9 cellular contexts compared by ENCODE assay signal in the genomic region with DNA sequence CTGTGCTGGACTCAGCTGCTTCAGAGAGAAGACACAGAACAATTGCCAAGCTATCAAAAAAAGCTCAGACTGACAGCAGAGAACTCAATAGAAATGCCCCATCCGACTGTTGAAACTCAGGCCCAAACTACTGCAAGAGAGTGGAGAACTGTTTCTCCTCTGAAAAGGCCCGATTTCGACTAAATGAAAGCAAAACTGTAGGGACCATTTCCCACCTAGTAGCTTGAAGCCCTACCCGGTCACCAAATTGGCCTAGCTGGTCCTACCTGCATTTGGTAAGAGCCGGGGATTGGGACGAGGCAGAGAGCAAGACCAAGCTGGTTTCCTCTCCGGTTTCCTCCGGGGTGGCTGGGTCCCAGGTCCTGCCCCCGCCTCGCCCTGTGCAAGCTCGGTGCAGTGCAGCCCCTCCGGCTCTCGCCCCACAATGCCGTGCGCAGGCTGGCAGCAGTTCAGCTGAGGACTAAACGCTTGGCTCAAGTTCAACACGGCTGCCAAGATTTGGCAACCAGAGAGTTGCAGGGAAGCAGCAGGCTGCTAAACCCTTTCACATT.
A peak's percentile ranks its signal among the peaks of the same experiment; 100 is the strongest.
DNase-seq lines count a peak whose midpoint lies in the region; ATAC-seq and TF ChIP-seq lines count a peak whose summit lies in the region.
"Had no signal": no experiment of that assay in that cellular context is flagged by ENCODE, and none has a peak within 500 bp of the region (broad histone marks: within the 10 kb centered on the region; RNA-seq: fewer than 3 reads in every experiment).

No MANE protein-coding gene starts in this region.

- intact Hi-C loops in CD4-positive, alpha-beta memory T cell (cut with micrococcal nuclease), result loop anchor here (1.0 to 10.0 kb wide), 16 partner anchors 17 to 1295 kb away; partner anchors contain the start of gene BCL11B

- peak overlapping the region; percentile 73 for H3K27ac ChIP-seq in CD4-positive, alpha-beta memory T cell (ENCODE audit: low read depth, low read length)
- peak overlapping the region; percentile 73 to 77 for H3K27ac ChIP-seq in right atrium auricular region

- ATAC-seq in HG03439 (IDR thresholded peaks at IDR 0.05; ENCODE audit: unreplicated experiment), result no peak
- no peak for ATAC-seq in GM21515 (IDR thresholded peaks at IDR 0.05; ENCODE audit: unreplicated experiment)

- peak overlapping the region; percentile 32 to 64 for H3K4me3 ChIP-seq in CD4-positive, alpha-beta memory T cell (ENCODE audit: low read length in 2 of 2)
- H3K4me3 ChIP-seq in right atrium auricular region, result peak overlapping the region; percentile 23 to 45

- TF ChIP-seq CTCF in right atrium auricular region (IDR thresholded peaks at IDR 0.05), result no peak

- peak; percentile 71 to 82 (median 74) for DNase-seq in CD4-positive, alpha-beta memory T cell
- peak; percentile 59 for DNase-seq in RPMI7951 (ENCODE audit: low read depth)
- peak; percentile 79 for DNase-seq in activated naive CD4-positive, alpha-beta T cell treated with Interleukin-2 at 50 U/mL for 16 hours
- DNase-seq in right atrium auricular region (ENCODE audit: low spot score), result peak; percentile 61
- DNase-seq in stimulated activated CD4-positive, alpha-beta T cell treated with anti-CD3 and anti-CD28 coated beads, Interleukin-15, amount 100 ng/mL, for 48 hours (ENCODE audit: low read depth in 2 of 2), result peak; percentile 67 to 75
- DNase-seq in foreskin melanocyte, result no peak
- DNase-seq: activated B cell treated with CpG ODN at 0.5 μM for 24 hours had no signal

- H3K4me1 ChIP-seq in CD4-positive, alpha-beta memory T cell (ENCODE audit: insufficient read depth, low read length), result peaks cover 53% of the 10 kb centered on the region
- peaks cover 0 to 38% of the 10 kb centered on the region in 2 donors for H3K4me1 ChIP-seq in right atrium auricular region

- POLR2A ChIA-PET in CD4-positive, alpha-beta memory T cell (lab: Charles Lee; ENCODE audit: partially characterized antibody), result interaction anchor here (0.6 to 4.2 kb wide), 50 partner anchors 10 to 1290 kb away, joined by 3 to 197 read pairs (median 5); partner anchors contain the start of gene BCL11B

- no peaks in the 10 kb centered on the region for H3K36me3 ChIP-seq in CD4-positive, alpha-beta memory T cell (ENCODE audit: insufficient read depth, low read length)
- no peaks in the 10 kb centered on the region for H3K36me3 ChIP-seq in right atrium auricular region

- peak overlapping the region; percentile 95 to 97 (median 96) for H3K27ac Mint-ChIP-seq in CD4-positive, alpha-beta memory T cell
- H3K27ac Mint-ChIP-seq: activated B cell treated with CpG ODN at 0.5 μM for 24 hours had no signal

- no peaks in the 10 kb centered on the region for H3K27me3 ChIP-seq in CD4-positive, alpha-beta memory T cell (ENCODE audit: insufficient read depth, low read length)
- H3K27me3 ChIP-seq in right atrium auricular region, result no peaks in the 10 kb centered on the region

- H3K36me3 Mint-ChIP-seq in CD4-positive, alpha-beta memory T cell, result peaks cover 17 to 31% of the 10 kb centered on the region in 2 donors

- peak overlapping the region; percentile 86 to 95 (median 92) for H3K4me3 Mint-ChIP-seq in CD4-positive, alpha-beta memory T cell
- H3K4me3 Mint-ChIP-seq: activated B cell treated with CpG ODN at 0.5 μM for 24 hours had no signal

- H3K9me3 ChIP-seq in CD4-positive, alpha-beta memory T cell (ENCODE audit: control insufficient read depth in 1 of 2, low read length in 2 of 2), result no peaks in the 10 kb centered on the region
- H3K9me3 ChIP-seq in right atrium auricular region, result no peaks in the 10 kb centered on the region

- peaks cover 0 to 2% of the 10 kb centered on the region in 2 donors for H3K27me3 Mint-ChIP-seq in CD4-positive, alpha-beta memory T cell
- H3K27me3 Mint-ChIP-seq: activated B cell treated with CpG ODN at 0.5 μM for 24 hours had no signal

- CTCF ChIA-PET in CD4-positive, alpha-beta memory T cell (lab: Charles Lee; ENCODE audit: partially characterized antibody), result interaction anchor here (0.5 to 4.8 kb wide), 56 partner anchors 10 to 1438 kb away, joined by 3 to 64 read pairs (median 5); partner anchors contain the start of gene BCL11B

- peaks cover 0 to 1% (median 0%) of the 10 kb centered on the region in 8 donors for H3K9me3 Mint-ChIP-seq in CD4-positive, alpha-beta memory T cell

- peaks cover 44 to 72% (median 55%) of the 10 kb centered on the region in 4 donors for H3K4me1 Mint-ChIP-seq in CD4-positive, alpha-beta memory T cell
- H3K4me1 Mint-ChIP-seq: activated B cell treated with CpG ODN at 0.5 μM for 24 hours had no signal
